In the genomic region with DNA sequence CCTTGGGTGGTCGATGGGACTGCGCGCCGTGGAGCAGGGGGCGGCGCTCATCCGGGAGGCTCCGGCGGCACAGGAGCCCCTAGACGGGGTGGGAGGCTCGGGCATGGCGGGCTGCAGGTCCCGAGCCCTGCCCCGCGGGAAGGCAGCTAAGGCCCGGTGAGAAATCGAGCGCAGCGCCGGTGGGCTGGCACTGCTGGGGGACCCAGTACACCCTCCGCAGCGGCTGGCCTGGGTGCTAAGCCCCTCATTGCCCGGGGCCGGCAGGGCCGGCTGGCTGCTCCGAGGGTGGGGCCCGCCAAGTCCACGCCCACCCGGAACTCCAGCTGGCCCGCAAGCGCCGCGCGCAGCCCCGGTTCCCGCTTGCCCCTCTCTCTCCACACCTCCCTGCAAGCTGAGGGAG, we compare ENCODE assay signal across 13 cellular contexts. TPM values are rescaled to one million over a fixed set of nuclear protein-coding genes. Genes with fewer than 3 reads are reported as not detected.
"Had no signal": no experiment of that assay in that cellular context is flagged by ENCODE, and none has a peak within 500 bp of the region (broad histone marks: within the 10 kb centered on the region; RNA-seq: fewer than 3 reads in every experiment).

No MANE protein-coding gene starts in this region.

RNA-seq across cellular contexts. Expression of gene GABRA5, which starts 35.7 kb away (rescaled TPM):
- total RNA-seq: activated CD4-positive, alpha-beta memory T cell treated with anti-CD3 and anti-CD28 coated beads, Interleukin-2, amount 10 ng/mL, durations not matched to agents 7 days and 5 days; activated CD4-positive, alpha-beta T cell treated with anti-CD3 and anti-CD28 coated beads for 36 hours; activated CD4-positive, alpha-beta T cell treated with anti-CD3 and anti-CD28 coated beads, Interleukin-2, amount 10 ng/mL, durations not matched to agents 7 days and 5 days; activated CD8-positive, alpha-beta memory T cell treated with anti-CD3 and anti-CD28 coated beads, Interleukin-2, amount 10 ng/mL, durations not matched to agents 7 days and 5 days; activated CD8-positive, alpha-beta T cell treated with anti-CD3 and anti-CD28 coated beads, Interleukin-2, amount 10 ng/mL, durations not matched to agents 7 days and 5 days; activated naive CD8-positive, alpha-beta T cell treated with anti-CD3 and anti-CD28 coated beads, Interleukin-2, amount 10 ng/mL, durations not matched to agents 7 days and 5 days; activated T-helper 2 cell treated with anti-CD3 and anti-CD28 coated beads, Interferon-gamma antibody, Interleukin-2, Interleukin-4, amounts not matched to agents 10 μg/mL and 5 μg/mL and 100 μg/mL, durations not matched to agents 14 hours and 24 hours and 36 hours; ascending aorta; bronchial epithelial cell; cardiac muscle cell; T-helper 1 cell treated with Interleukin-12 subunit alpha and Interleukin-12 subunit beta and Interleukin-4 antibody, amounts not matched to agents 30 ng/mL and 1 ng/mL, for 36 hours; T-helper 17 cell; T-helper 2 cell treated with Interferon-gamma antibody and Interleukin-4, amounts not matched to agents 100 ng/mL and 5 ng/mL, for 36 hours had no signal

RNA-seq across cellular contexts. Expression of gene GABRB3, which starts 58.3 kb away (rescaled TPM):
- total RNA-seq: activated CD4-positive, alpha-beta memory T cell treated with anti-CD3 and anti-CD28 coated beads, Interleukin-2, amount 10 ng/mL, durations not matched to agents 7 days and 5 days; activated CD4-positive, alpha-beta T cell treated with anti-CD3 and anti-CD28 coated beads for 36 hours; activated CD8-positive, alpha-beta memory T cell treated with anti-CD3 and anti-CD28 coated beads, Interleukin-2, amount 10 ng/mL, durations not matched to agents 7 days and 5 days; activated naive CD8-positive, alpha-beta T cell treated with anti-CD3 and anti-CD28 coated beads, Interleukin-2, amount 10 ng/mL, durations not matched to agents 7 days and 5 days; activated T-helper 2 cell treated with anti-CD3 and anti-CD28 coated beads, Interferon-gamma antibody, Interleukin-2, Interleukin-4, amounts not matched to agents 10 μg/mL and 5 μg/mL and 100 μg/mL, durations not matched to agents 14 hours and 24 hours and 36 hours; ascending aorta; T-helper 1 cell treated with Interleukin-12 subunit alpha and Interleukin-12 subunit beta and Interleukin-4 antibody, amounts not matched to agents 30 ng/mL and 1 ng/mL, for 36 hours; T-helper 17 cell; T-helper 2 cell treated with Interferon-gamma antibody and Interleukin-4, amounts not matched to agents 100 ng/mL and 5 ng/mL, for 36 hours had no signal
